In the genomic region with DNA sequence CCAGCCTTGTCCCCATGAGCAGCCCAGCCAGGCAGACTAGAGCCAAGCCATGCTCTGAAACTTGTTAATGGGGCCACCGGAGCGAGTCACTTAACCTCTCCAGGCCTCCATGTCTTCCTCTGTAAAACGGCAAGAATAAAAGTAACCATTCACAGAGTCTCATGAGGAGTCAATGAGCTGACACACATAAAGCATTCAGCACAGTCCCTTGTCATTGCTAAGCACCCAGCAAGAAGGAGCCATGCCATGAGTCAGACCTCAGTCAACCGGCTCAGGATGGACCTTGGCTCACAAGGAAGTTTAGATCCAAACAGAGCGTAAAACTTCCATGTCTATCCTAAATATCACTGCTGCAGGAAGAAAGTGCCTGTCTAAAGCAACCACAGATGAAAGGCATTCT, we compare ENCODE assay signal across 19 cellular contexts. TPM values are rescaled to one million over a fixed set of nuclear protein-coding genes. Genes with fewer than 3 reads are reported as not detected.
A peak's percentile ranks its signal among the peaks of the same experiment; 100 is the strongest.
DNase-seq lines count a peak whose midpoint lies in the region; ATAC-seq, FAIRE-seq and TF ChIP-seq lines count a peak whose summit lies in the region.
"Had no signal": no experiment of that assay in that cellular context is flagged by ENCODE, and none has a peak within 500 bp of the region (broad histone marks: within the 10 kb centered on the region; RNA-seq: fewer than 3 reads in every experiment).

No MANE protein-coding gene starts in this region.

- POLR2A ChIA-PET in HepG2 (lab: Yijun Ruan, JAX): no interaction called here

- DNase-seq in Caki2 (ENCODE audit: low read depth) (peak; percentile 87), LHCN-M2 (ENCODE audit: low read depth) (peak; percentile 37), epithelial cell of esophagus (ENCODE audit: low read depth) (peak; percentile 44), non-pigmented ciliary epithelial cell (ENCODE audit: low read depth) (peak; percentile 32), cortex of kidney (lab: John Stamatoyannopoulos, UW) (no peak), amygdala (lab: John Stamatoyannopoulos, UW) (no peak), HepG2 (ENCODE audit: low spot score) (no peak)
- DNase-seq: activated naive CD8-positive, alpha-beta T cell treated with anti-CD3 and anti-CD28 coated beads, Interleukin-2, amount 10 ng/mL, durations not matched to agents 7 days and 5 days; CD8-positive, alpha-beta memory T cell; cerebellar nuclear complex; GF-D8; hypothalamus; left ventricle myocardium superior; NCI-H1092; NCI-H2171 treated with DMSO at 0.1 percent for 48 hours; NK-92 treated with Interleukin-12 subunit alpha and Interleukin-12 subunit beta, amount 100 ng/mL, for 24 hours; stimulated activated CD4-positive, alpha-beta T cell treated with anti-CD3 and anti-CD28 coated beads, Interleukin-1b, Interleukin-23, amount 100 ng/mL, for 48 hours had no signal

- ATAC-seq in GM21447 (IDR thresholded peaks at IDR 0.05; ENCODE audit: unreplicated experiment) (no peak), HepG2 (no peak)
- ATAC-seq: left ventricle myocardium superior had no signal

- no peaks in the 10 kb centered on the region for H3K4me1 ChIP-seq in HepG2 (ENCODE audit: insufficient read depth, low read length)
- H3K4me1 ChIP-seq: right atrium auricular region had no signal

- FAIRE-seq in HepG2 (lab: Jason Lieb, UNC): no peak

- no TSS peak for BruUV-seq in HepG2 (replicated peaks; lab: Mats Ljungman, UMichigan)

- intact Hi-C loops in HepG2 (cut with micrococcal nuclease; ENCODE audit: unreplicated experiment): no loop called here

- no peak overlapping the region for H3K9ac ChIP-seq in HepG2 (ENCODE audit: insufficient read depth, low read depth, low read length)

- no peak overlapping the region for H3K27ac ChIP-seq in HepG2 (ENCODE audit: extremely low read length, insufficient read depth, low read length)
- H3K27ac ChIP-seq: right atrium auricular region had no signal

- no peaks in the 10 kb centered on the region for H3K79me2 ChIP-seq in HepG2 (ENCODE audit: insufficient read depth, low read length)

- in situ Hi-C loops in Caki2 (cut with HindIII; ENCODE audit: low pct_unique_long_range_greater_than_20kb, low sequenced_read_pairs) (no loop called here), HepG2 (cut with HindIII; ENCODE audit: extremely low pct_ligation_motif_present, low pct_unique_long_range_greater_than_20kb) (no loop called here)

- H2AFZ ChIP-seq in HepG2 (ENCODE audit: low read length): no peak overlapping the region

- CTCF ChIA-PET in HepG2 (lab: Yijun Ruan, JAX; ENCODE audit: low intra/inter-chr PET ratio, low total read pairs): no interaction called here

- TF ChIP-seq EP300 in HepG2 (IDR thresholded peaks at IDR 0.05; ENCODE audit: low read depth in 2 of 2, low read length in 2 of 2) (no peak), HepG2 (CRISPR knock-in tag; IDR thresholded peaks at IDR 0.05; ENCODE audit: borderline replicate concordance) (no peak)

- H4K20me1 ChIP-seq in HepG2 (ENCODE audit: insufficient read depth, low read length): no peaks in the 10 kb centered on the region

- no peaks in the 10 kb centered on the region for H3K27me3 ChIP-seq in HepG2 (ENCODE audit: control insufficient read depth in 1 of 2, insufficient read depth in 2 of 2, low read length in 2 of 2)
- H3K27me3 ChIP-seq: right atrium auricular region had no signal

- no peak for TF ChIP-seq RAD21 in HepG2 (CRISPR knock-in tag; IDR thresholded peaks at IDR 0.05)

- no peak overlapping the region for H3K4me2 ChIP-seq in HepG2 (ENCODE audit: low read depth, low read length)

- peaks cover 59 to 96% of the 10 kb centered on the region in 2 experiments for H3K36me3 ChIP-seq in HepG2 (replicated peaks in 1 of 2; ENCODE audit: control insufficient read depth in 1 of 2, insufficient read depth in 2 of 2, low read length in 2 of 2)

- TF ChIP-seq POLR2A in HepG2 (IDR thresholded peaks at IDR 0.05; ENCODE audit: insufficient read depth in 1 of 2, low read depth in 2 of 2, low read length in 2 of 2): no peak

- 90% methylated on average over 5 of the region's 5 CpGs for WGBS in HepG2 (ENCODE audit: low lambda C conversion rate)

- H3K9me3 ChIP-seq in HepG2 (ENCODE audit: low read length): no peaks in the 10 kb centered on the region
- H3K9me3 ChIP-seq: right atrium auricular region had no signal

- no peak overlapping the region for H3K4me3 ChIP-seq in epithelial cell of esophagus (ENCODE audit: low read length)
- H3K4me3 ChIP-seq in HepG2 (replicated peaks in 1 of 3; ENCODE audit: insufficient read depth in 1 of 3, low read depth in 2 of 3, low read length in 3 of 3): no peak overlapping the region
- H3K4me3 ChIP-seq: right atrium auricular region had no signal

- TF ChIP-seq CTCF in epithelial cell of esophagus (IDR thresholded peaks at IDR 0.05; ENCODE audit: insufficient read depth, low read depth, low read length, missing control alignments): no peak
- TF ChIP-seq CTCF in HepG2 (CRISPR knock-in tag; IDR thresholded peaks at IDR 0.05): no peak

RNA-seq across cellular contexts. Expression of gene FICD, which starts 10.6 kb away (rescaled TPM):
- 1.4 and 1.7 TPM in 2 replicates for total RNA-seq in Caki2 (2014; rRNA removed; shearing (Covaris generic); ENCODE audit: low replicate concordance)
- total RNA-seq in LHCN-M2 (2014; rRNA removed): 7.0 and 7.9 TPM in 2 replicates
- polyA plus RNA-seq in LHCN-M2 (2012): 5.4 TPM
- total RNA-seq in HepG2 (2016; rRNA removed; fragmentation: Illumina TruSeq; extraction: Trizol): 1.1 and 3.0 TPM in 2 replicates
- 0.35 and 0.71 TPM in 2 replicates for total RNA-seq in HepG2 (2016; cell fraction: cytosol; rRNA removed; fragmentation: Illumina TruSeq; extraction: Trizol; ENCODE audit: low read depth)
- total RNA-seq in HepG2 (2016; cell fraction: insoluble cytoplasmic fraction; rRNA removed; fragmentation: Illumina TruSeq; extraction: Trizol): 1.1 and 2.7 TPM in 2 replicates
- 0.96 and 1.4 TPM in 2 replicates for total RNA-seq in HepG2 (2016; cell fraction: membrane; rRNA removed; fragmentation: Illumina TruSeq; extraction: Trizol)
- 4.3 and 5.0 TPM in 2 replicates for total RNA-seq in HepG2 (2016; cell fraction: nucleus; rRNA removed; fragmentation: Illumina TruSeq; extraction: Trizol)
- 0.99 and 1.2 TPM in 2 replicates for polyA plus RNA-seq in HepG2 (2011; rRNA removed)
- 1.1 and 1.4 TPM in 2 replicates for polyA plus RNA-seq in HepG2 (2011; cell fraction: cytosol; rRNA removed)
- polyA plus RNA-seq in HepG2 (2011; cell fraction: nucleus; rRNA removed): 2.7 and 3.4 TPM in 2 replicates
- 2.5 and 2.6 TPM in 2 replicates for polyA plus RNA-seq in HepG2 (2012)
- 0.19 and 0.40 TPM in 2 replicates for polyA plus RNA-seq in HepG2 (2016; cell fraction: cytosol; fragmentation: Illumina TruSeq; extraction: Trizol; ENCODE audit: low read depth)
- polyA plus RNA-seq in HepG2 (2016; cell fraction: insoluble cytoplasmic fraction; fragmentation: Illumina TruSeq; extraction: Trizol; ENCODE audit: low read depth): 0.85 and 1.5 TPM in 2 replicates
- 0.32 and 0.69 TPM in 2 replicates for polyA plus RNA-seq in HepG2 (2016; cell fraction: membrane; fragmentation: Illumina TruSeq; extraction: Trizol; ENCODE audit: low read depth)
- polyA plus RNA-seq in HepG2 (2016; cell fraction: nucleus; fragmentation: Illumina TruSeq; extraction: Trizol; ENCODE audit: insufficient read depth, low read depth): 3.1 TPM in 2 replicates
- polyA minus RNA-seq in HepG2 (2011; rRNA and poly(A)+ RNA removed; ENCODE audit: low replicate concordance): 4.5 and 6.7 TPM in 2 replicates
- 2.0 and 2.5 TPM in 2 replicates for polyA minus RNA-seq in HepG2 (2011; cell fraction: cytosol; rRNA and poly(A)+ RNA removed)
- polyA minus RNA-seq in HepG2 (2011; cell fraction: nucleus; rRNA and poly(A)+ RNA removed): 3.1 and 4.8 TPM in 2 replicates

RNA-seq across cellular contexts. Expression of gene SART3, which starts 35.3 kb away (rescaled TPM):
- total RNA-seq in Caki2 (2014; rRNA removed; shearing (Covaris generic); ENCODE audit: low replicate concordance): 19.5 and 26.7 TPM in 2 replicates
- total RNA-seq in LHCN-M2 (2014; rRNA removed): 52.6 and 57.4 TPM in 2 replicates
- 24.5 TPM for polyA plus RNA-seq in LHCN-M2 (2012)
- total RNA-seq in HepG2 (2016; rRNA removed; fragmentation: Illumina TruSeq; extraction: Trizol): 60.7 and 69.9 TPM in 2 replicates
- 21.9 and 27.2 TPM in 2 replicates for total RNA-seq in HepG2 (2016; cell fraction: cytosol; rRNA removed; fragmentation: Illumina TruSeq; extraction: Trizol; ENCODE audit: low read depth)
- 55.9 and 75.2 TPM in 2 replicates for total RNA-seq in HepG2 (2016; cell fraction: insoluble cytoplasmic fraction; rRNA removed; fragmentation: Illumina TruSeq; extraction: Trizol)
- total RNA-seq in HepG2 (2016; cell fraction: membrane; rRNA removed; fragmentation: Illumina TruSeq; extraction: Trizol): 19.7 and 22.5 TPM in 2 replicates
- total RNA-seq in HepG2 (2016; cell fraction: nucleus; rRNA removed; fragmentation: Illumina TruSeq; extraction: Trizol): 77.0 and 82.1 TPM in 2 replicates
- polyA plus RNA-seq in HepG2 (2011; rRNA removed): 15.3 and 16.1 TPM in 2 replicates
- 8.3 and 9.4 TPM in 2 replicates for polyA plus RNA-seq in HepG2 (2011; cell fraction: cytosol; rRNA removed)
- polyA plus RNA-seq in HepG2 (2011; cell fraction: nucleus; rRNA removed): 27.3 and 39.2 TPM in 2 replicates
- 26.6 and 31.2 TPM in 2 replicates for polyA plus RNA-seq in HepG2 (2012)
- polyA plus RNA-seq in HepG2 (2016; cell fraction: cytosol; fragmentation: Illumina TruSeq; extraction: Trizol; ENCODE audit: low read depth): 2.3 and 2.5 TPM in 2 replicates
- polyA plus RNA-seq in HepG2 (2016; cell fraction: insoluble cytoplasmic fraction; fragmentation: Illumina TruSeq; extraction: Trizol; ENCODE audit: low read depth): 35.5 and 40.7 TPM in 2 replicates
- 5.1 and 6.5 TPM in 2 replicates for polyA plus RNA-seq in HepG2 (2016; cell fraction: membrane; fragmentation: Illumina TruSeq; extraction: Trizol; ENCODE audit: low read depth)
- polyA plus RNA-seq in HepG2 (2016; cell fraction: nucleus; fragmentation: Illumina TruSeq; extraction: Trizol; ENCODE audit: insufficient read depth, low read depth): 53.6 and 61.3 TPM in 2 replicates
- polyA minus RNA-seq in HepG2 (2011; rRNA and poly(A)+ RNA removed; ENCODE audit: low replicate concordance): 27.4 and 45.1 TPM in 2 replicates
- polyA minus RNA-seq in HepG2 (2011; cell fraction: cytosol; rRNA and poly(A)+ RNA removed): 11.9 and 15.4 TPM in 2 replicates
- polyA minus RNA-seq in HepG2 (2011; cell fraction: nucleus; rRNA and poly(A)+ RNA removed): 155 and 179 TPM in 2 replicates

RNA-seq across cellular contexts. Expression of gene ISCU, which starts 36.7 kb away (rescaled TPM):
- 84.4 and 130 TPM in 2 replicates for total RNA-seq in Caki2 (2014; rRNA removed; shearing (Covaris generic); ENCODE audit: low replicate concordance)
- total RNA-seq in LHCN-M2 (2014; rRNA removed): 122 and 132 TPM in 2 replicates
- polyA plus RNA-seq in LHCN-M2 (2012): 104 TPM
- 107 and 131 TPM in 2 replicates for total RNA-seq in HepG2 (2016; rRNA removed; fragmentation: Illumina TruSeq; extraction: Trizol)
- 132 and 143 TPM in 2 replicates for total RNA-seq in HepG2 (2016; cell fraction: cytosol; rRNA removed; fragmentation: Illumina TruSeq; extraction: Trizol; ENCODE audit: low read depth)
- 110 and 134 TPM in 2 replicates for total RNA-seq in HepG2 (2016; cell fraction: insoluble cytoplasmic fraction; rRNA removed; fragmentation: Illumina TruSeq; extraction: Trizol)
- total RNA-seq in HepG2 (2016; cell fraction: membrane; rRNA removed; fragmentation: Illumina TruSeq; extraction: Trizol): 177 and 190 TPM in 2 replicates
- total RNA-seq in HepG2 (2016; cell fraction: nucleus; rRNA removed; fragmentation: Illumina TruSeq; extraction: Trizol): 57.1 and 61.7 TPM in 2 replicates
- 85.9 and 94.4 TPM in 2 replicates for polyA plus RNA-seq in HepG2 (2011; rRNA removed)
- polyA plus RNA-seq in HepG2 (2011; cell fraction: cytosol; rRNA removed): 52.6 and 73.1 TPM in 2 replicates
- polyA plus RNA-seq in HepG2 (2011; cell fraction: nucleus; rRNA removed): 109 and 121 TPM in 2 replicates
- 68.8 and 75.6 TPM in 2 replicates for polyA plus RNA-seq in HepG2 (2012)
- 179 and 208 TPM in 2 replicates for polyA plus RNA-seq in HepG2 (2016; cell fraction: cytosol; fragmentation: Illumina TruSeq; extraction: Trizol; ENCODE audit: low read depth)
- 160 and 163 TPM in 2 replicates for polyA plus RNA-seq in HepG2 (2016; cell fraction: insoluble cytoplasmic fraction; fragmentation: Illumina TruSeq; extraction: Trizol; ENCODE audit: low read depth)
- 188 and 198 TPM in 2 replicates for polyA plus RNA-seq in HepG2 (2016; cell fraction: membrane; fragmentation: Illumina TruSeq; extraction: Trizol; ENCODE audit: low read depth)
- polyA plus RNA-seq in HepG2 (2016; cell fraction: nucleus; fragmentation: Illumina TruSeq; extraction: Trizol; ENCODE audit: insufficient read depth, low read depth): 121 and 125 TPM in 2 replicates
- polyA minus RNA-seq in HepG2 (2011; rRNA and poly(A)+ RNA removed; ENCODE audit: low replicate concordance): 27.0 and 56.6 TPM in 2 replicates
- polyA minus RNA-seq in HepG2 (2011; cell fraction: cytosol; rRNA and poly(A)+ RNA removed): 22.4 and 23.6 TPM in 2 replicates
- 41.3 and 43.5 TPM in 2 replicates for polyA minus RNA-seq in HepG2 (2011; cell fraction: nucleus; rRNA and poly(A)+ RNA removed)

Comparison
In these comparisons a context has a peak if more than half of its experiments do, and no peak if none do; other contexts are left out.
1. DNase-seq: peak in Caki2 (single experiment), LHCN-M2 (single experiment), epithelial cell of esophagus (single experiment) and non-pigmented ciliary epithelial cell (single experiment); none in cortex of kidney (single experiment), amygdala (0 of 56) and HepG2 (single experiment).